Comparison of ENCODE assay signal across 17 cellular contexts in the genomic region with DNA sequence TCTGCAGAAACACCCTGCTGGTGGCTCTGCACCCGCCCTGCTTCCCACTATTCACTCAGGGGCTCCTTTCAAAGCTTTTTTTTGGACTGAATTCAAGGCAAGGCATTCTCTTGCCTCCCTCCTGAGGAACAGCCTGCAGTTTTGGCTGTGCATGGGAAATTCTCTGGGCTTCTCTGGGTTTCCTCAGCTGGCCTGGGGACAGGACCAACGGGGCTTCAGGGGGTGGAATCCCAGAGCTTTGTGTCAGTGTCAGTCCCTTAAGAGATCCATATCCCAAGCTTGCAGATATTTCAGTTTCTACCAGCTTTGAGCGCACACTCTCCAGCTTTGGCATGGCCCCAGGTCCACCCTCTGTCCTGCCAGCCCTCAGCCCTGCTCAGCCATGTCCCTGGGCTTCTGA. TPM values are rescaled to one million over a fixed set of nuclear protein-coding genes. Genes with fewer than 3 reads are reported as not detected.
A peak's percentile ranks its signal among the peaks of the same experiment; 100 is the strongest.
DNase-seq lines count a peak whose midpoint lies in the region; ATAC-seq and TF ChIP-seq lines count a peak whose summit lies in the region.
"Had no signal": no experiment of that assay in that cellular context is flagged by ENCODE, and none has a peak within 500 bp of the region (broad histone marks: within the 10 kb centered on the region; RNA-seq: fewer than 3 reads in every experiment).

No MANE protein-coding gene starts in this region.

- POLR2A ChIA-PET in HEK293 (lab: Yijun Ruan, JAX), result no interaction called here

- H3K4me1 ChIP-seq in BLaER1 (peaks cover 89% of the 10 kb centered on the region), HEK293 (ENCODE audit: control insufficient read depth, insufficient read depth, low read length) (peaks cover 6% of the 10 kb centered on the region), neuron (ENCODE audit: insufficient read depth, low read length) (peaks cover 15% of the 10 kb centered on the region)
- H3K4me1 ChIP-seq: BE2C had no signal

- H3K9ac ChIP-seq in BLaER1, result no peak overlapping the region

- H3K36me3 ChIP-seq in BLaER1 (no peaks in the 10 kb centered on the region), HEK293 (ENCODE audit: control insufficient read depth in 2 of 2, insufficient read depth in 1 of 2, low read length in 2 of 2) (no peaks in the 10 kb centered on the region), neuron (ENCODE audit: insufficient read depth, low read length) (no peaks in the 10 kb centered on the region)
- H3K36me3 ChIP-seq: BE2C had no signal

- peak overlapping the region; percentile 97; the same call in 1 of the 2 replicates for H3K4me2 ChIP-seq in BLaER1
- H3K4me2 ChIP-seq: A549 had no signal

- H3K27ac ChIP-seq in BLaER1, result no peak overlapping the region
- H3K27ac ChIP-seq in HEK293 (ENCODE audit: extremely low read depth, low read depth, low read length), result no peak overlapping the region
- H3K27ac ChIP-seq: A549, HL-60 had no signal

- peaks cover 26% of the 10 kb centered on the region for H4K20me1 ChIP-seq in BLaER1

- CTCF ChIA-PET in HEK293 (lab: Yijun Ruan, JAX), result interaction anchor here (0.7 to 0.8 kb wide), 2 partner anchors 34 to 57 kb away, joined by 3 read pairs; no protein-coding TSS in a partner anchor

- H3K9me3 ChIP-seq in BLaER1, result no peaks in the 10 kb centered on the region
- H3K9me3 ChIP-seq in HEK293 (ENCODE audit: control insufficient read depth, insufficient read depth, low read depth, low read length), result no peaks in the 10 kb centered on the region
- H3K9me3 ChIP-seq in neuron (ENCODE audit: low read length), result no peaks in the 10 kb centered on the region
- H3K9me3 ChIP-seq: A549, BE2C, Caco-2 had no signal

- DNase-seq in cerebellar cortex (ENCODE audit: low spot score) (peak; percentile 36), hippocampal formation (lab: John Stamatoyannopoulos, UW) (no peak), midbrain (lab: John Stamatoyannopoulos, UW) (no peak)
- no peak for DNase-seq in activated CD4-positive, CD25-positive, alpha-beta regulatory T cell (lab: John Stamatoyannopoulos, UW)
- DNase-seq: BE2C; Caco-2; CD8-positive, alpha-beta T cell; H9 had no signal

- no peak overlapping the region for H2AFZ ChIP-seq in neuron (ENCODE audit: low read depth, low read length)
- H2AFZ ChIP-seq: GM23338 had no signal

- TF ChIP-seq CTCF in HEK293 (tag by site-specific recombination; IDR thresholded peaks at IDR 0.05), result no peak

- no peak for ATAC-seq in esophagus mucosa
- ATAC-seq: CD8-positive, alpha-beta T cell; GM12878 had no signal

- H3K4me3 ChIP-seq in BLaER1, result no peak overlapping the region
- H3K4me3 ChIP-seq in HEK293 (ENCODE audit: low read depth, low read length), result no peak overlapping the region
- peak overlapping the region; percentile 48 for H3K4me3 ChIP-seq in neuron (ENCODE audit: low read length)
- H3K4me3 ChIP-seq: A549, GM12878, GM23338 had no signal

- peaks cover 48% of the 10 kb centered on the region for H3K27me3 ChIP-seq in BLaER1
- peaks cover 38% of the 10 kb centered on the region for H3K27me3 ChIP-seq in neuron (ENCODE audit: insufficient read depth, low read length)
- H3K27me3 ChIP-seq: BE2C had no signal

TF ChIP-seq in HEK293, 187 proteins besides CTCF, POLR2A, EP300 and RAD21:
- TF ChIP-seq, protein P1, sequence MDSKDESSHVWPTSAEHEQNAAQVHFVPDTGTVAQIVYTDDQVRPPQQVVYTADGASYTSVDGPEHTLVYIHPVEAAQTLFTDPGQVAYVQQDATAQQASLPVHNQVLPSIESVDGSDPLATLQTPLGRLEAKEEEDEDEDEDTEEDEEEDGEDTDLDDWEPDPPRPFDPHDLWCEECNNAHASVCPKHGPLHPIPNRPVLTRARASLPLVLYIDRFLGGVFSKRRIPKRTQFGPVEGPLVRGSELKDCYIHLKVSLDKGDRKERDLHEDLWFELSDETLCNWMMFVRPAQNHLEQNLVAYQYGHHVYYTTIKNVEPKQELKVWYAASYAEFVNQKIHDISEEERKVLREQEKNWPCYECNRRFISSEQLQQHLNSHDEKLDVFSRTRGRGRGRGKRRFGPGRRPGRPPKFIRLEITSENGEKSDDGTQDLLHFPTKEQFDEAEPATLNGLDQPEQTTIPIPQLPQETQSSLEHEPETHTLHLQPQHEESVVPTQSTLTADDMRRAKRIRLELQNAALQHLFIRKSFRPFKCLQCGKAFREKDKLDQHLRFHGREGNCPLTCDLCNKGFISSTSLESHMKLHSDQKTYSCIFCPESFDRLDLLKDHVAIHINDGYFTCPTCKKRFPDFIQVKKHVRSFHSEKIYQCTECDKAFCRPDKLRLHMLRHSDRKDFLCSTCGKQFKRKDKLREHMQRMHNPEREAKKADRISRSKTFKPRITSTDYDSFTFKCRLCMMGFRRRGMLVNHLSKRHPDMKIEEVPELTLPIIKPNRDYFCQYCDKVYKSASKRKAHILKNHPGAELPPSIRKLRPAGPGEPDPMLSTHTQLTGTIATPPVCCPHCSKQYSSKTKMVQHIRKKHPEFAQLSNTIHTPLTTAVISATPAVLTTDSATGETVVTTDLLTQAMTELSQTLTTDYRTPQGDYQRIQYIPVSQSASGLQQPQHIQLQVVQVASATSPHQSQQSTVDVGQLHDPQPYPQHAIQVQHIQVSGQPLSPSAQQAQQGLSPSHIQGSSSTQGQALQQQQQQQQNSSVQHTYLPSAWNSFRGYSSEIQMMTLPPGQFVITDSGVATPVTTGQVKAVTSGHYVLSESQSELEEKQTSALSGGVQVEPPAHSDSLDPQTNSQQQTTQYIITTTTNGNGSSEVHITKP (tag by site-specific recombination; IDR thresholded peaks at IDR 0.05), result 0 out of 2 replicates have a peak, but pooled peaks have one; percentile 22
- TF ChIP-seq ZNF266 (tag by site-specific recombination; IDR thresholded peaks at IDR 0.05; ENCODE audit: low read depth), result no peak

RNA-seq across cellular contexts. Expression of a gene that starts 2.0 kb away (rescaled TPM):
- not detected for total RNA-seq in esophagus mucosa
- total RNA-seq: Caco-2; CD8-positive, alpha-beta T cell; Daoy; GM12878; H9 had no signal

RNA-seq across cellular contexts. Expression of a gene that starts 20.6 kb away (rescaled TPM):
- 34.7 TPM for total RNA-seq in esophagus mucosa
